Comparison of ENCODE assay signal across 11 cellular contexts in the genomic region with DNA sequence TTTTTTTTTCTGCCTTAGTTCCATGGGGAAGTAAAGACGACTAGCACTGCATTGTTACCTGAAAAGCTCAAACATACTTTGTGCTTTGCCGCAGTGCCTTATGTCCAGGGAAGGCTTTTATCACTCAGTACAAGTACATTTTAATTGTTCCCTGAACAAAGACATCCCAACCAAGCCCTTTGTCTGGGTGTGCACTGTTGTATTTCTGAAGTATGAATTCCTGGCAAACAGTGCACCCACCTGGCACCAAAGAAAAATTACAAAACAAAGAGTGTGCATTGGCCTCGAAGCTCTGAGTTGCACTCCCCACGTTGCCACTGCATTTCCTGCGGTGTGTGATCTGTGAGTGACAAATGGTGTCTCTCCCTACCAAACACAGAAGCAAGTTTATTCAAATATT.
DNase-seq lines count a peak whose midpoint lies in the region; ATAC-seq, FAIRE-seq and TF ChIP-seq lines count a peak whose summit lies in the region.
"Had no signal": no experiment of that assay in that cellular context is flagged by ENCODE, and none has a peak within 500 bp of the region (broad histone marks: within the 10 kb centered on the region; RNA-seq: fewer than 3 reads in every experiment).

No MANE protein-coding gene starts in this region.

- FAIRE-seq in astrocyte (lab: Jason Lieb, UNC): no peak

- CTCF ChIA-PET in A673 (lab: Charles Lee): no interaction called here
- CTCF ChIA-PET in activated naive CD4-positive, alpha-beta T cell treated with anti-CD3 and anti-CD28 coated beads for 36 hours (lab: Charles Lee): no interaction called here

- no peaks in the 10 kb centered on the region for H3K9me3 ChIP-seq in astrocyte (ENCODE audit: insufficient read depth, low read depth, low read length)
- H3K9me3 ChIP-seq in A673 (ENCODE audit: low read depth, low read length, poor library complexity, severe bottlenecking): no peaks in the 10 kb centered on the region
- no peaks in the 10 kb centered on the region for H3K9me3 ChIP-seq in gastrocnemius medialis

- intact Hi-C loops in A673 (cut with micrococcal nuclease; ENCODE audit: unreplicated experiment): no loop called here
- intact Hi-C loops in activated naive CD4-positive, alpha-beta T cell treated with anti-CD3 and anti-CD28 coated beads for 36 hours (cut with micrococcal nuclease): no loop called here
- intact Hi-C loops in gastrocnemius medialis (cut with DNase I; ENCODE audit: low total_unique reads): no loop called here

- no peaks in the 10 kb centered on the region for H3K4me1 ChIP-seq in astrocyte (ENCODE audit: insufficient read depth, low read length)
- H3K4me1 ChIP-seq in A673 (ENCODE audit: insufficient read depth, low read length, poor library complexity, severe bottlenecking): no peaks in the 10 kb centered on the region
- no peaks in the 10 kb centered on the region for H3K4me1 ChIP-seq in gastrocnemius medialis

- H3K36me3 Mint-ChIP-seq in astrocyte (ENCODE audit: low read depth, unreplicated experiment): no peaks in the 10 kb centered on the region
- H3K36me3 Mint-ChIP-seq in neural crest cell (ENCODE audit: low read depth): no peaks in the 10 kb centered on the region
- H3K36me3 Mint-ChIP-seq in activated naive CD4-positive, alpha-beta T cell treated with anti-CD3 and anti-CD28 coated beads for 36 hours (ENCODE audit: low read depth): no peaks in the 10 kb centered on the region
- no peaks in the 10 kb centered on the region for H3K36me3 Mint-ChIP-seq in glutamatergic neuron (ENCODE audit: unreplicated experiment)

- H3K27me3 ChIP-seq in GM06990 (replicated peaks; ENCODE audit: control insufficient read depth, insufficient read depth, low read length) (no peaks in the 10 kb centered on the region), astrocyte (ENCODE audit: insufficient read depth, low read length) (no peaks in the 10 kb centered on the region), A673 (replicated peaks; ENCODE audit: insufficient read depth, low read depth, low read length, poor library complexity) (no peaks in the 10 kb centered on the region), gastrocnemius medialis (no peaks in the 10 kb centered on the region)

- H3K9ac ChIP-seq in astrocyte (ENCODE audit: low read length): no peak overlapping the region

- no peaks in the 10 kb centered on the region for H3K36me3 ChIP-seq in GM06990 (ENCODE audit: control insufficient read depth, insufficient read depth, low read length)
- H3K36me3 ChIP-seq in astrocyte (ENCODE audit: insufficient read depth, low read length): no peaks in the 10 kb centered on the region
- no peaks in the 10 kb centered on the region for H3K36me3 ChIP-seq in A673 (ENCODE audit: insufficient read depth, low read length, poor library complexity, severe bottlenecking)
- H3K36me3 ChIP-seq in gastrocnemius medialis: no peaks in the 10 kb centered on the region

- no peak overlapping the region for H3K27ac ChIP-seq in astrocyte (ENCODE audit: low read depth, low read length)
- no peak overlapping the region for H3K27ac ChIP-seq in A673 (ENCODE audit: low read depth, low read length, poor library complexity, severe bottlenecking)
- no peak overlapping the region for H3K27ac ChIP-seq in gastrocnemius medialis

- H4K20me1 ChIP-seq in astrocyte (ENCODE audit: insufficient read depth, low read length): no peaks in the 10 kb centered on the region

- no peaks in the 10 kb centered on the region for H3K79me2 ChIP-seq in astrocyte (ENCODE audit: insufficient read depth, low read length)

- POLR2A ChIA-PET in A673 (lab: Charles Lee; ENCODE audit: low non-redundant PET): no interaction called here

- H3K9me3 Mint-ChIP-seq in astrocyte (ENCODE audit: unreplicated experiment) (no peaks in the 10 kb centered on the region), neural crest cell (no peaks in the 10 kb centered on the region), glutamatergic neuron (ENCODE audit: unreplicated experiment) (no peaks in the 10 kb centered on the region)
- peaks cover 4% of the 10 kb centered on the region for H3K9me3 Mint-ChIP-seq in activated naive CD4-positive, alpha-beta T cell treated with anti-CD3 and anti-CD28 coated beads for 36 hours

- H3K27ac Mint-ChIP-seq in astrocyte (ENCODE audit: unreplicated experiment): no peak overlapping the region
- H3K27ac Mint-ChIP-seq in neural crest cell (ENCODE audit: unreplicated experiment): peak overlapping the region; percentile 40
- no peak overlapping the region for H3K27ac Mint-ChIP-seq in activated naive CD4-positive, alpha-beta T cell treated with anti-CD3 and anti-CD28 coated beads for 36 hours
- H3K27ac Mint-ChIP-seq in glutamatergic neuron (ENCODE audit: unreplicated experiment): no peak overlapping the region
- H3K27ac Mint-ChIP-seq: naive thymus-derived CD4-positive, alpha-beta T cell; T-helper 17 cell had no signal

- TF ChIP-seq CTCF in GM06990 (IDR thresholded peaks at IDR 0.05; ENCODE audit: insufficient read depth, low read length, poor library complexity, severe bottlenecking) (peak; percentile 29), astrocyte (IDR thresholded peaks at IDR 0.05; ENCODE audit: insufficient read depth, low read depth, low read length) (peak; percentile 29), neural crest cell (conservative IDR thresholded peaks at IDR 0.05) (no peak), A673 (conservative IDR thresholded peaks at IDR 0.05; ENCODE audit: low read depth, low read length) (no peak), glutamatergic neuron (IDR thresholded peaks at IDR 0.05; ENCODE audit: partially characterized antibody, unreplicated experiment) (no peak), gastrocnemius medialis (IDR thresholded peaks at IDR 0.05 in 4 of 5, conservative IDR thresholded peaks at IDR 0.05 in 1 of 5) (no peak)

- BruUV-seq in A673 (replicated peaks; lab: Mats Ljungman, UMichigan): no TSS peak

- no peak for TF ChIP-seq POLR2A in gastrocnemius medialis (IDR thresholded peaks at IDR 0.05)

- H3K4me2 ChIP-seq in astrocyte (ENCODE audit: low read length): no peak overlapping the region

- H3K4me3 Mint-ChIP-seq in astrocyte (ENCODE audit: unreplicated experiment) (no peak overlapping the region), neural crest cell (no peak overlapping the region), glutamatergic neuron (ENCODE audit: unreplicated experiment) (no peak overlapping the region)
- no peak overlapping the region for H3K4me3 Mint-ChIP-seq in activated naive CD4-positive, alpha-beta T cell treated with anti-CD3 and anti-CD28 coated beads for 36 hours
- H3K4me3 Mint-ChIP-seq: naive thymus-derived CD4-positive, alpha-beta T cell; T-helper 17 cell had no signal

- no peaks in the 10 kb centered on the region for H3K4me1 Mint-ChIP-seq in astrocyte (ENCODE audit: low read depth, unreplicated experiment)
- H3K4me1 Mint-ChIP-seq in neural crest cell: peaks cover 8% of the 10 kb centered on the region
- no peaks in the 10 kb centered on the region for H3K4me1 Mint-ChIP-seq in activated naive CD4-positive, alpha-beta T cell treated with anti-CD3 and anti-CD28 coated beads for 36 hours (ENCODE audit: low read depth)
- no peaks in the 10 kb centered on the region for H3K4me1 Mint-ChIP-seq in glutamatergic neuron (ENCODE audit: low read depth, unreplicated experiment)
- H3K4me1 Mint-ChIP-seq: naive thymus-derived CD4-positive, alpha-beta T cell; T-helper 17 cell had no signal

- H3K4me3 ChIP-seq in GM06990 (replicated peaks; ENCODE audit: low read depth, low read length) (no peak overlapping the region), astrocyte (ENCODE audit: insufficient read depth, low read depth, low read length) (no peak overlapping the region), A673 (ENCODE audit: low read depth, low read length, poor library complexity, severe bottlenecking) (no peak overlapping the region), gastrocnemius medialis (no peak overlapping the region)

- no peak for ATAC-seq in gastrocnemius medialis
- ATAC-seq: naive thymus-derived CD4-positive, alpha-beta T cell; T-helper 17 cell had no signal

- DNase-seq in GM06990 (ENCODE audit: extremely low read depth, insufficient read length) (no peak), NCI-H2171 (lab: John Stamatoyannopoulos, UW) (peak; percentile 16), astrocyte (ENCODE audit: low read depth) (peak; percentile 57), neural crest cell (ENCODE audit: low read depth, low spot score) (no peak), A673 (ENCODE audit: low spot score) (no peak), glutamatergic neuron (no peak), gastrocnemius medialis (no peak)
- no peak for DNase-seq in activated naive CD4-positive, alpha-beta T cell treated with anti-CD3 and anti-CD28 coated beads for 36 hours
- DNase-seq: activated effector memory CD4-positive, alpha-beta T cell treated with anti-CD3 and anti-CD28 coated beads, Interleukin-2, amount 50 U/mL, for 16 hours; naive thymus-derived CD4-positive, alpha-beta T cell; T-helper 17 cell had no signal

- in situ Hi-C loops in gastrocnemius medialis (cut with MboI; ENCODE audit: low sequenced_read_pairs in 4 of 4): no loop called here

- no peaks in the 10 kb centered on the region for H3K27me3 Mint-ChIP-seq in astrocyte (ENCODE audit: low read depth, unreplicated experiment)
- H3K27me3 Mint-ChIP-seq in neural crest cell (ENCODE audit: low read depth): no peaks in the 10 kb centered on the region
- H3K27me3 Mint-ChIP-seq in activated naive CD4-positive, alpha-beta T cell treated with anti-CD3 and anti-CD28 coated beads for 36 hours (ENCODE audit: low read depth): no peaks in the 10 kb centered on the region
- no peaks in the 10 kb centered on the region for H3K27me3 Mint-ChIP-seq in glutamatergic neuron (ENCODE audit: unreplicated experiment)
- H3K27me3 Mint-ChIP-seq: naive thymus-derived CD4-positive, alpha-beta T cell; T-helper 17 cell had no signal

- H2AFZ ChIP-seq in astrocyte (ENCODE audit: low read depth, low read length): no peak overlapping the region

Comparison
In these comparisons a context has a peak if more than half of its experiments do, and no peak if none do; other contexts are left out.
1. DNase-seq: peak in NCI-H2171 (single experiment) and astrocyte (single experiment); none in GM06990 (single experiment), neural crest cell (single experiment), A673 (single experiment), activated naive CD4-positive, alpha-beta T cell treated with anti-CD3 and anti-CD28 coated beads for 36 hours (single experiment), glutamatergic neuron (single experiment) and gastrocnemius medialis (0 of 2).
2. CTCF ChIP-seq: peak in GM06990 (single experiment) and astrocyte (single experiment); none in neural crest cell (single experiment), A673 (single experiment), glutamatergic neuron (single experiment) and gastrocnemius medialis (0 of 5).